ENCODE assay signal across 9 cellular contexts in genomic region chr3:152308475-152308844, GRCh38. TPM values are rescaled to one million over a fixed set of nuclear protein-coding genes. Genes with fewer than 3 reads are reported as not detected.
DNase-seq lines count a peak whose midpoint lies in the region; ATAC-seq and TF ChIP-seq lines count a peak whose summit lies in the region.
"Had no signal": no experiment of that assay in that cellular context is flagged by ENCODE, and none has a peak within 500 bp of the region (broad histone marks: within the 10 kb centered on the region; RNA-seq: fewer than 3 reads in every experiment).

No MANE protein-coding gene starts in this region.

- TF ChIP-seq CTCF in right lobe of liver (IDR thresholded peaks at IDR 0.05): no peak

- H3K27me3 ChIP-seq in HUES48 (ENCODE audit: control insufficient read depth, insufficient read depth, low read length) (no peaks in the 10 kb centered on the region), right lobe of liver (no peaks in the 10 kb centered on the region), stomach smooth muscle (ENCODE audit: control insufficient read depth in 1 of 2, insufficient read depth in 2 of 2, low read length in 2 of 2) (no peaks in the 10 kb centered on the region)

- TF ChIP-seq POLR2A in right lobe of liver (IDR thresholded peaks at IDR 0.05): no peak

- H3K27me3 Mint-ChIP-seq in activated T-helper 2 cell treated with anti-CD3 and anti-CD28 coated beads, Interferon-gamma antibody, Interleukin-2, Interleukin-4, amounts not matched to agents 10 μg/mL and 5 μg/mL and 100 μg/mL, durations not matched to agents 14 hours and 24 hours and 36 hours (ENCODE audit: low read depth): no peaks in the 10 kb centered on the region
- H3K27me3 Mint-ChIP-seq: activated naive CD8-positive, alpha-beta T cell treated with anti-CD3 and anti-CD28 coated beads, Interleukin-2, amount 10 ng/mL, durations not matched to agents 7 days and 5 days had no signal

- ATAC-seq in right lobe of liver: peak in 3 of 4 donors; percentile 9 to 31 (median 18)
- no peak for ATAC-seq in GM18519 (IDR thresholded peaks at IDR 0.05; ENCODE audit: low FRiP score, unreplicated experiment)

- H3K4me1 ChIP-seq in HUES48 (ENCODE audit: control insufficient read depth, insufficient read depth, low read length) (peaks cover 57% of the 10 kb centered on the region), right lobe of liver (peaks cover 0 to 66% (median 20%) of the 10 kb centered on the region in 4 donors), stomach smooth muscle (ENCODE audit: control insufficient read depth, insufficient read depth, low read length) (peaks cover 18% of the 10 kb centered on the region)

- no CpG with 5 or more reads among the region's 1 CpG for WGBS in right lobe of liver (ENCODE audit: insufficient coverage, low coverage, low lambda C conversion rate, missing lambda C conversion rate)

- H3K36me3 ChIP-seq in HUES48 (ENCODE audit: control insufficient read depth, insufficient read depth, low read length): no peaks in the 10 kb centered on the region
- H3K36me3 ChIP-seq in right lobe of liver: no peaks in the 10 kb centered on the region
- H3K36me3 ChIP-seq in stomach smooth muscle (ENCODE audit: control insufficient read depth in 2 of 2, insufficient read depth in 2 of 2, low read length in 2 of 2): no peaks in the 10 kb centered on the region

- H3K27ac Mint-ChIP-seq in activated T-helper 2 cell treated with anti-CD3 and anti-CD28 coated beads, Interferon-gamma antibody, Interleukin-2, Interleukin-4, amounts not matched to agents 10 μg/mL and 5 μg/mL and 100 μg/mL, durations not matched to agents 14 hours and 24 hours and 36 hours: peak overlapping the region; percentile 18
- H3K27ac Mint-ChIP-seq: activated naive CD8-positive, alpha-beta T cell treated with anti-CD3 and anti-CD28 coated beads, Interleukin-2, amount 10 ng/mL, durations not matched to agents 7 days and 5 days had no signal

- H3K9me3 ChIP-seq in HUES48 (ENCODE audit: control insufficient read depth, insufficient read depth, low read length) (no peaks in the 10 kb centered on the region), right lobe of liver (no peaks in the 10 kb centered on the region), stomach smooth muscle (ENCODE audit: control insufficient read depth in 2 of 2, low read length in 2 of 2) (no peaks in the 10 kb centered on the region)

- H3K4me3 Mint-ChIP-seq in activated T-helper 2 cell treated with anti-CD3 and anti-CD28 coated beads, Interferon-gamma antibody, Interleukin-2, Interleukin-4, amounts not matched to agents 10 μg/mL and 5 μg/mL and 100 μg/mL, durations not matched to agents 14 hours and 24 hours and 36 hours (ENCODE audit: low read depth): no peak overlapping the region
- H3K4me3 Mint-ChIP-seq: activated naive CD8-positive, alpha-beta T cell treated with anti-CD3 and anti-CD28 coated beads, Interleukin-2, amount 10 ng/mL, durations not matched to agents 7 days and 5 days had no signal

- peak overlapping the region; percentile 59 for H3K27ac ChIP-seq in HUES48 (ENCODE audit: low read depth, low read length)
- H3K27ac ChIP-seq in right lobe of liver: peak overlapping the region in 1 of 3 donors; percentile 41
- H3K27ac ChIP-seq in stomach smooth muscle (ENCODE audit: low read length): peak overlapping the region; percentile 53

- no peaks in the 10 kb centered on the region for H3K9me3 Mint-ChIP-seq in activated T-helper 2 cell treated with anti-CD3 and anti-CD28 coated beads, Interferon-gamma antibody, Interleukin-2, Interleukin-4, amounts not matched to agents 10 μg/mL and 5 μg/mL and 100 μg/mL, durations not matched to agents 14 hours and 24 hours and 36 hours
- H3K9me3 Mint-ChIP-seq: activated naive CD8-positive, alpha-beta T cell treated with anti-CD3 and anti-CD28 coated beads, Interleukin-2, amount 10 ng/mL, durations not matched to agents 7 days and 5 days had no signal

- no peak for DNase-seq in activated T-helper 2 cell treated with anti-CD3 and anti-CD28 coated beads, Interferon-gamma antibody, Interleukin-2, Interleukin-4, amounts not matched to agents 10 μg/mL and 5 μg/mL and 100 μg/mL, durations not matched to agents 14 hours and 24 hours and 36 hours (ENCODE audit: low spot score)
- DNase-seq in right lobe of liver: no peak
- DNase-seq in HPDE6-E6E7 (ENCODE audit: extremely low spot score): no peak
- DNase-seq in NCI-H1694 treated with DMSO at 0.1 percent for 48 hours (lab: John Stamatoyannopoulos, UW): no peak
- DNase-seq: activated naive CD8-positive, alpha-beta T cell treated with anti-CD3 and anti-CD28 coated beads, Interleukin-2, amount 10 ng/mL, durations not matched to agents 7 days and 5 days; NCI-H1436 treated with DMSO at 0.1 percent for 48 hours had no signal

- H3K9ac ChIP-seq in HUES48 (ENCODE audit: low read depth, low read length): no peak overlapping the region
- peak overlapping the region in 1 of 2 donors; percentile 61 for H3K9ac ChIP-seq in stomach smooth muscle (ENCODE audit: low read length in 2 of 2)

- peaks cover 48% of the 10 kb centered on the region for H3K4me1 Mint-ChIP-seq in activated T-helper 2 cell treated with anti-CD3 and anti-CD28 coated beads, Interferon-gamma antibody, Interleukin-2, Interleukin-4, amounts not matched to agents 10 μg/mL and 5 μg/mL and 100 μg/mL, durations not matched to agents 14 hours and 24 hours and 36 hours (ENCODE audit: low read depth)

- peaks cover 45% of the 10 kb centered on the region for H3K36me3 Mint-ChIP-seq in activated T-helper 2 cell treated with anti-CD3 and anti-CD28 coated beads, Interferon-gamma antibody, Interleukin-2, Interleukin-4, amounts not matched to agents 10 μg/mL and 5 μg/mL and 100 μg/mL, durations not matched to agents 14 hours and 24 hours and 36 hours (ENCODE audit: low read depth)

- intact Hi-C loops in activated T-helper 2 cell treated with anti-CD3 and anti-CD28 coated beads, Interferon-gamma antibody, Interleukin-2, Interleukin-4, amounts not matched to agents 10 μg/mL and 5 μg/mL and 100 μg/mL, durations not matched to agents 14 hours and 24 hours and 36 hours (cut with micrococcal nuclease): no loop called here
- intact Hi-C loops in right lobe of liver (cut with DNase I): no loop called here

- H3K4me3 ChIP-seq in HUES48 (ENCODE audit: low read depth, low read length) (no peak overlapping the region), right lobe of liver (no peak overlapping the region), stomach smooth muscle (ENCODE audit: low read length in 2 of 2) (no peak overlapping the region)

RNA-seq across cellular contexts. Expression of gene MBNL1, which starts 39.7 kb away (rescaled TPM):
- 230 and 244 TPM in 2 replicates for total RNA-seq in activated T-helper 2 cell treated with anti-CD3 and anti-CD28 coated beads, Interferon-gamma antibody, Interleukin-2, Interleukin-4, amounts not matched to agents 10 μg/mL and 5 μg/mL and 100 μg/mL, durations not matched to agents 14 hours and 24 hours and 36 hours
- total RNA-seq in right lobe of liver: 10 to 100 TPM; 49.9 to 89.6 (median 63.2) TPM
